Comparison of ENCODE assay signal across 23 cellular contexts in genomic region chr6:76683985-76684384, GRCh38.
"Had no signal": no experiment of that assay in that cellular context is flagged by ENCODE, and none has a peak within 500 bp of the region (broad histone marks: within the 10 kb centered on the region; RNA-seq: fewer than 3 reads in every experiment).

No MANE protein-coding gene starts in this region.

- H3K4me3 Mint-ChIP-seq: activated CD4-positive, alpha-beta memory T cell treated with anti-CD3 and anti-CD28 coated beads, Interleukin-2, amount 10 ng/mL, durations not matched to agents 7 days and 5 days; activated naive CD8-positive, alpha-beta T cell treated with anti-CD3 and anti-CD28 coated beads, Interleukin-2, amount 50 U/mL, for 24 hours; mesothelial cell of epicardium; naive thymus-derived CD8-positive, alpha-beta T cell; stimulated activated naive B cell treated with anti-CD40 and anti-IgM and Interleukin-4, amounts not matched to agents 10 μg/mL and 1 μg/mL and 100 μg/mL, for 72 hours had no signal

- ATAC-seq: activated naive CD8-positive, alpha-beta T cell treated with anti-CD3 and anti-CD28 coated beads, Interleukin-2, amount 50 U/mL, for 24 hours; gastroesophageal sphincter; heart left ventricle; left lung; naive thymus-derived CD8-positive, alpha-beta T cell; stimulated activated naive B cell treated with anti-CD40 and anti-IgM and Interleukin-4, amounts not matched to agents 10 μg/mL and 1 μg/mL and 100 μg/mL, for 72 hours had no signal

- DNase-seq: activated CD4-positive, alpha-beta memory T cell treated with anti-CD3 and anti-CD28 coated beads, Interleukin-2, amount 10 ng/mL, durations not matched to agents 7 days and 5 days; activated CD4-positive, alpha-beta T cell treated with anti-CD3 and anti-CD28 coated beads for 48 hours; activated effector memory CD4-positive, alpha-beta T cell treated with anti-CD3 and anti-CD28 coated beads, Interleukin-2, amount 50 U/mL, for 16 hours; activated naive CD4-positive, alpha-beta T cell treated with anti-CD3 and anti-CD28 coated beads, Interleukin-2, amount 50 U/mL, for 16 hours; activated naive CD8-positive, alpha-beta T cell treated with anti-CD3 and anti-CD28 coated beads, Interleukin-2, amount 50 U/mL, for 24 hours; activated T-cell treated with anti-CD3 and anti-CD28 coated beads for 4 hours; cerebellar nuclear complex; esophagus squamous epithelium; heart left ventricle; kidney glomerular epithelial cell; left lung; naive thymus-derived CD8-positive, alpha-beta T cell; ovary; stimulated activated CD4-positive, alpha-beta T cell treated with anti-CD3 and anti-CD28 coated beads, Interleukin-2, amount 100 ng/mL, for 48 hours; stimulated activated CD8-positive, alpha-beta memory T cell treated with anti-CD3 and anti-CD28 coated beads, Interleukin-4, amount 100 ng/mL, for 48 hours; stimulated activated naive B cell treated with anti-CD40 and anti-IgM and Interleukin-4, amounts not matched to agents 10 μg/mL and 1 μg/mL and 100 μg/mL, for 72 hours; testis; uterus had no signal

- H3K27me3 ChIP-seq: esophagus squamous epithelium, gastroesophageal sphincter, heart left ventricle, left lung, ovary, testis, uterus had no signal

- H3K4me3 ChIP-seq: coronary artery, esophagus squamous epithelium, gastroesophageal sphincter, heart left ventricle, left lung, lung, ovary, prostate gland, testis, uterus had no signal

- H3K4me1 Mint-ChIP-seq: activated CD4-positive, alpha-beta memory T cell treated with anti-CD3 and anti-CD28 coated beads, Interleukin-2, amount 10 ng/mL, durations not matched to agents 7 days and 5 days; activated naive CD8-positive, alpha-beta T cell treated with anti-CD3 and anti-CD28 coated beads, Interleukin-2, amount 50 U/mL, for 24 hours; mesothelial cell of epicardium; naive thymus-derived CD8-positive, alpha-beta T cell; stimulated activated naive B cell treated with anti-CD40 and anti-IgM and Interleukin-4, amounts not matched to agents 10 μg/mL and 1 μg/mL and 100 μg/mL, for 72 hours had no signal

- H3K27me3 Mint-ChIP-seq: activated CD4-positive, alpha-beta memory T cell treated with anti-CD3 and anti-CD28 coated beads, Interleukin-2, amount 10 ng/mL, durations not matched to agents 7 days and 5 days; activated naive CD8-positive, alpha-beta T cell treated with anti-CD3 and anti-CD28 coated beads, Interleukin-2, amount 50 U/mL, for 24 hours; stimulated activated naive B cell treated with anti-CD40 and anti-IgM and Interleukin-4, amounts not matched to agents 10 μg/mL and 1 μg/mL and 100 μg/mL, for 72 hours had no signal

- H3K4me1 ChIP-seq: esophagus squamous epithelium, gastroesophageal sphincter, heart left ventricle, left lung, prostate gland, testis, uterus had no signal

- H3K27ac Mint-ChIP-seq: activated CD4-positive, alpha-beta memory T cell treated with anti-CD3 and anti-CD28 coated beads, Interleukin-2, amount 10 ng/mL, durations not matched to agents 7 days and 5 days; activated naive CD8-positive, alpha-beta T cell treated with anti-CD3 and anti-CD28 coated beads, Interleukin-2, amount 50 U/mL, for 24 hours; mesothelial cell of epicardium; naive thymus-derived CD8-positive, alpha-beta T cell; stimulated activated naive B cell treated with anti-CD40 and anti-IgM and Interleukin-4, amounts not matched to agents 10 μg/mL and 1 μg/mL and 100 μg/mL, for 72 hours had no signal

- H3K9me3 ChIP-seq: esophagus squamous epithelium, ovary, prostate gland, testis, uterus had no signal

- H3K36me3 ChIP-seq: esophagus squamous epithelium, gastroesophageal sphincter, heart left ventricle, left lung, ovary, prostate gland, uterus had no signal

- H3K27ac ChIP-seq: coronary artery, esophagus squamous epithelium, gastroesophageal sphincter, heart left ventricle, left lung, ovary, prostate gland, testis, uterus had no signal

- H3K36me3 Mint-ChIP-seq: mesothelial cell of epicardium; stimulated activated naive B cell treated with anti-CD40 and anti-IgM and Interleukin-4, amounts not matched to agents 10 μg/mL and 1 μg/mL and 100 μg/mL, for 72 hours had no signal
